Comparison of ENCODE assay signal across 16 cellular contexts in the genomic region with DNA sequence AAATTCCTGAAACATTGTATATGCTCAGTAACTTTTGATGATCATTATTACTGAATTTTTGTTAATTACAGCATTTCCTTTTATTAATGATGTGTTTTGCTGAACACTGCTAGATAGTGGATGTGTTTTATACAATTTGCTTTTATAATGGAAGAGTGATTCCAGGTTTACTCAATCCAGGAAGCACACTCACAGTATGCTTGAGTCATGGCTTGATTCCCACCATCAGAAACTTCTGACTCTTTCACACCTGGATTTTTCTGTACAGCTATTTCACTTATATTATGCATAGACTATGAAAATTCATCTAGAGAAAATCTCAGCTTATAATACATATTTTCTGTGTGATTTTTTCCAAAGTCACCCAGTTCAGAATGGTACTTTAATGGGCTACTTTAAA.
A peak's percentile ranks its signal among the peaks of the same experiment; 100 is the strongest.
DNase-seq lines count a peak whose midpoint lies in the region; ATAC-seq and TF ChIP-seq lines count a peak whose summit lies in the region.
"Had no signal": no experiment of that assay in that cellular context is flagged by ENCODE, and none has a peak within 500 bp of the region (broad histone marks: within the 10 kb centered on the region; RNA-seq: fewer than 3 reads in every experiment).

No MANE protein-coding gene starts in this region.

- H4K20me1 ChIP-seq in KMS-11 (ENCODE audit: insufficient read depth) (no peaks in the 10 kb centered on the region), mammary epithelial cell (ENCODE audit: insufficient read depth, low read length) (no peaks in the 10 kb centered on the region), GM23338 (replicated peaks; ENCODE audit: insufficient read depth) (no peaks in the 10 kb centered on the region)
- H4K20me1 ChIP-seq: BLaER1 had no signal

- H3K27ac ChIP-seq in KMS-11, result no peak overlapping the region
- H3K27ac ChIP-seq in mammary epithelial cell (ENCODE audit: insufficient read depth, low read depth, low read length), result no peak overlapping the region
- no peak overlapping the region for H3K27ac ChIP-seq in GM23338 (ENCODE audit: low read depth)
- H3K27ac ChIP-seq: BLaER1 had no signal

- H3K4me1 Mint-ChIP-seq in natural killer cell (no peaks in the 10 kb centered on the region), GM23338 (no peaks in the 10 kb centered on the region)
- H3K4me1 Mint-ChIP-seq: CD14-positive monocyte; CD4-positive, alpha-beta memory T cell had no signal

- H3F3A ChIP-seq in GM23338 (replicated peaks; ENCODE audit: low read depth), result no peaks in the 10 kb centered on the region

- DNase-seq in ELR (ENCODE audit: low read depth) (peak; percentile 47), mammary epithelial cell (peak; percentile 48), kidney tubule cell (ENCODE audit: low spot score) (peak; percentile 3), natural killer cell (no peak), GM23338 (ENCODE audit: low spot score) (no peak)
- DNase-seq in activated naive CD4-positive, alpha-beta T cell treated with anti-CD3 and anti-CD28 coated beads, Interleukin-2, amount 50 U/mL, for 16 hours, result no peak
- DNase-seq: 8988T; CD4-positive, alpha-beta memory T cell; DMS153; DMS79 had no signal

- H2AFZ ChIP-seq in KMS-11 (ENCODE audit: low read depth) (no peak overlapping the region), mammary epithelial cell (ENCODE audit: low read depth, low read length) (no peak overlapping the region), GM23338 (no peak overlapping the region)

- H3K4me2 ChIP-seq in KMS-11 (peak overlapping the region; percentile 69; the same call in 1 of the 2 replicates), mammary epithelial cell (ENCODE audit: insufficient read depth, low read depth, low read length) (peak overlapping the region; percentile 49), GM23338 (no peak overlapping the region)

- H3K36me3 Mint-ChIP-seq in natural killer cell (no peaks in the 10 kb centered on the region), GM23338 (ENCODE audit: low read depth) (no peaks in the 10 kb centered on the region)
- H3K36me3 Mint-ChIP-seq: CD14-positive monocyte; CD4-positive, alpha-beta memory T cell; IgD-negative memory B cell had no signal

- dilution Hi-C loops in mammary epithelial cell (cut with HindIII; ENCODE audit: low sequenced_read_pairs), result no loop called here

- H3K4me3 ChIP-seq in KMS-11 (IDR thresholded peaks at IDR 0.05; ENCODE audit: insufficient read depth, low read depth, low read length) (no peak overlapping the region), mammary epithelial cell (replicated peaks in 1 of 3; ENCODE audit: insufficient read depth in 1 of 3, low read depth in 2 of 3, low read length in 3 of 3) (no peak overlapping the region), GM23338 (no peak overlapping the region)
- H3K4me3 ChIP-seq: BLaER1, GM12878, HAP-1 had no signal

- in situ Hi-C loops in mammary epithelial cell (cut with MboI; ENCODE audit: low sequenced_read_pairs in 2 of 2), result no loop called here

- H3K79me2 ChIP-seq in KMS-11 (ENCODE audit: insufficient read depth, low read depth) (no peaks in the 10 kb centered on the region), mammary epithelial cell (ENCODE audit: insufficient read depth, low read length) (no peaks in the 10 kb centered on the region), GM23338 (replicated peaks; ENCODE audit: insufficient read depth) (no peaks in the 10 kb centered on the region)

- H3K9ac ChIP-seq in KMS-11 (no peak overlapping the region), mammary epithelial cell (ENCODE audit: insufficient read depth, low read length) (no peak overlapping the region)
- H3K9ac ChIP-seq: BLaER1 had no signal

- H3K4me1 ChIP-seq in KMS-11 (ENCODE audit: low read depth, poor library complexity, severe bottlenecking), result peaks cover 23% of the 10 kb centered on the region
- peaks cover 11% of the 10 kb centered on the region for H3K4me1 ChIP-seq in mammary epithelial cell (ENCODE audit: insufficient read depth, low read length)
- H3K4me1 ChIP-seq in GM23338 (ENCODE audit: insufficient read depth), result no peaks in the 10 kb centered on the region
- H3K4me1 ChIP-seq: HAP-1 had no signal

- intact Hi-C loops in mammary epithelial cell (cut with micrococcal nuclease), result no loop called here
- intact Hi-C loops in natural killer cell (cut with micrococcal nuclease), result no loop called here

- no peaks in the 10 kb centered on the region for H3K27me3 ChIP-seq in KMS-11 (ENCODE audit: insufficient read depth, low read depth)
- H3K27me3 ChIP-seq in mammary epithelial cell (ENCODE audit: insufficient read depth, low read length), result no peaks in the 10 kb centered on the region
- no peaks in the 10 kb centered on the region for H3K27me3 ChIP-seq in GM23338 (ENCODE audit: insufficient read depth)
- H3K27me3 ChIP-seq: BLaER1 had no signal

- CTCF ChIA-PET in mammary epithelial cell (lab: Charles Lee; ENCODE audit: low non-redundant PET), result interaction anchor here (0.6 kb wide), 1 partner anchor 397 kb away, joined by 3 read pairs; no protein-coding TSS in a partner anchor

- no peak for TF ChIP-seq CTCF in KMS-11 (conservative IDR thresholded peaks at IDR 0.05; ENCODE audit: low read depth, low read length)
- TF ChIP-seq CTCF in mammary epithelial cell (conservative IDR thresholded peaks at IDR 0.05 in 1 of 2, IDR thresholded peaks at IDR 0.05 in 1 of 2; ENCODE audit: extremely low read depth in 1 of 2, insufficient read depth in 1 of 2, low read depth in 1 of 2, low read length in 2 of 2), result no peak
- no peak for TF ChIP-seq CTCF in natural killer cell (IDR thresholded peaks at IDR 0.05)
- TF ChIP-seq CTCF in GM23338 (conservative IDR thresholded peaks at IDR 0.05; ENCODE audit: low read depth in 2 of 2), result no peak

- H3K27me3 Mint-ChIP-seq in natural killer cell (ENCODE audit: low read depth in 2 of 2) (no peaks in the 10 kb centered on the region), GM23338 (ENCODE audit: insufficient read depth, low read depth, poor library complexity) (no peaks in the 10 kb centered on the region)
- H3K27me3 Mint-ChIP-seq: CD4-positive, alpha-beta memory T cell; IgD-negative memory B cell had no signal

- H3K36me3 ChIP-seq in KMS-11 (ENCODE audit: insufficient read depth), result no peaks in the 10 kb centered on the region
- no peaks in the 10 kb centered on the region for H3K36me3 ChIP-seq in mammary epithelial cell (ENCODE audit: insufficient read depth, low read length)
- H3K36me3 ChIP-seq in GM23338 (ENCODE audit: insufficient read depth), result no peaks in the 10 kb centered on the region
- H3K36me3 ChIP-seq: BLaER1, HAP-1 had no signal

- H3K9me2 ChIP-seq in GM23338 (ENCODE audit: insufficient read depth), result no peaks in the 10 kb centered on the region

- no peaks in the 10 kb centered on the region for H3K9me3 ChIP-seq in mammary epithelial cell (replicated peaks; ENCODE audit: insufficient read depth, low read length)
- H3K9me3 ChIP-seq: BLaER1, HAP-1 had no signal

- BruUV-seq in mammary epithelial cell (replicated peaks; lab: Mats Ljungman, UMichigan), result no TSS peak

- ATAC-seq in natural killer cell, result no peak
- no peak for ATAC-seq in GM23338

- H3K27ac Mint-ChIP-seq in natural killer cell (no peak overlapping the region), GM23338 (no peak overlapping the region)
- H3K27ac Mint-ChIP-seq: CD14-positive monocyte; CD4-positive, alpha-beta memory T cell; IgD-negative memory B cell had no signal

- H3K4me3 Mint-ChIP-seq in natural killer cell (no peak overlapping the region), GM23338 (no peak overlapping the region)
- H3K4me3 Mint-ChIP-seq: CD14-positive monocyte; CD4-positive, alpha-beta memory T cell; IgD-negative memory B cell had no signal

- peaks cover 10 to 11% of the 10 kb centered on the region in 2 donors for H3K9me3 Mint-ChIP-seq in natural killer cell
- H3K9me3 Mint-ChIP-seq in GM23338, result no peaks in the 10 kb centered on the region; the same call in 2 of the 3 replicates

TF ChIP-seq in GM23338, 12 proteins besides CTCF, POLR2A, EP300 and RAD21:
- TF ChIP-seq ZNF114 (CRISPR knock-in tag; IDR thresholded peaks at IDR 0.05), result no peak
- no peak for TF ChIP-seq JUNB (IDR thresholded peaks at IDR 0.05; ENCODE audit: unreplicated experiment)
- TF ChIP-seq CREB1 (CRISPR knock-in tag; IDR thresholded peaks at IDR 0.05; ENCODE audit: low read depth), result no peak
- no peak for TF ChIP-seq NANOG (IDR thresholded peaks at IDR 0.05; ENCODE audit: borderline replicate concordance)
- no peak for TF ChIP-seq EZH2phosphoT487 (IDR thresholded peaks at IDR 0.05; ENCODE audit: unreplicated experiment)

Comparison
In these comparisons a context has a peak if more than half of its experiments do, and no peak if none do; other contexts are left out.
1. DNase-seq: peak in ELR (single experiment), mammary epithelial cell (single experiment) and kidney tubule cell (single experiment); none in natural killer cell (single experiment), activated naive CD4-positive, alpha-beta T cell treated with anti-CD3 and anti-CD28 coated beads, Interleukin-2, amount 50 U/mL, for 16 hours (single experiment) and GM23338 (single experiment).